20 cellular contexts compared by ENCODE assay signal in the genomic region with DNA sequence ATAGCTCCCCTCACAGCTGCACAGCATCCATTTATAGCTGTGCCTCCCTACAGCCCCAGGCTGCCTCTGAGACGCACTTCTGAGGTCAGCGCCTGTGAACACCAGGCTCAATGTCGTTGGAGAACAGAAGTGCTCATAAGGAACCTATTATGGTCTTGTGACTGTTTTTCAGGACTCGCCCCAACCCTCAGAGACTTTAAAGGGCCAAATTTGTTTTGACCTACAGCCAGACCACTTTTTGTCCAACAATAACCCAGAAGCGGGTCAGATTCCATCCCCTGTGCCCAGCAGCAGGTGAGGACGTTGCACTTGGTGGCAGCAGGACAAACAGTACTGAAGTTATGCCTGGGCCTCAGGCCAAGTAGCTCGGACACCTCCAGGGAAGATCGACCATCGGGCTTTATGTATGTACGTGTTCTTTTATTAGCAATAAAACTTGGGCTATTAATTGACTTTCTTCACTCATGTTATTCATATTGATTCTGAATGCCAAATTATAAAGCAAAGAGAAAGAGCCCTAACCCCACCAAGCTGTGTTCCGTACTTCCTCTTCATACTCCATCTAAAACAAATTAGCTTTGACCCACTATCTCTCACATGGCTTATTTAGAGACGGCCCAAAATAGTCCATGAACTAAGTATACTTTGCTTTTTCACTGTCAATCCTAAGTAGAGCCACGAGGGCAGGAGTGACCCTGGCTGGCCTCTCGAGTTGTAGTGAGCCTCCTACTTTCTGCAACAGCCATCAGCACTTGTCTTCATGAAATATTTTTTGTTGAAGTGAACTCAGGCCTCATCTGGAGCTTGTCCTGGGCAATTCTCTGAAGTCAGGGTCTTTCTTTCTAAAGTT.
DNase-seq lines count a peak whose midpoint lies in the region; ATAC-seq, FAIRE-seq and TF ChIP-seq lines count a peak whose summit lies in the region.
"Had no signal": no experiment of that assay in that cellular context is flagged by ENCODE, and none has a peak within 500 bp of the region (broad histone marks: within the 10 kb centered on the region; RNA-seq: fewer than 3 reads in every experiment).

No MANE protein-coding gene starts in this region.

- H3K36me3 ChIP-seq in heart right ventricle (no peaks in the 10 kb centered on the region), body of pancreas (replicated peaks in 1 of 2; ENCODE audit: insufficient read depth in 1 of 2, low read depth in 2 of 2) (no peaks in the 10 kb centered on the region), Peyer's patch (no peaks in the 10 kb centered on the region), small intestine (ENCODE audit: control insufficient read depth in 2 of 2, insufficient read depth in 2 of 2, low read length in 2 of 2) (no peaks in the 10 kb centered on the region)

- WGBS in heart right ventricle, 2 donors, result 42 to 52% methylated on average over 14 of the region's 14 CpGs
- 63 to 64% methylated on average over 13 to 14 of the region's 14 CpGs for WGBS in body of pancreas, 2 donors
- 73% methylated on average over 14 of the region's 14 CpGs for WGBS in small intestine, 3 donors

- no peak for FAIRE-seq in small intestine (lab: Jason Lieb, UNC)
- FAIRE-seq: G401.6 had no signal

- no peak overlapping the region for H3K4me3 ChIP-seq in heart right ventricle
- H3K4me3 ChIP-seq in body of pancreas, result no peak overlapping the region
- no peak overlapping the region for H3K4me3 ChIP-seq in Peyer's patch
- no peak overlapping the region for H3K4me3 ChIP-seq in small intestine (ENCODE audit: low read depth in 1 of 2, low read length in 2 of 2)

- no peaks in the 10 kb centered on the region for H3K27me3 ChIP-seq in heart right ventricle
- H3K27me3 ChIP-seq in body of pancreas, result no peaks in the 10 kb centered on the region
- H3K27me3 ChIP-seq in Peyer's patch, result no peaks in the 10 kb centered on the region
- no peaks in the 10 kb centered on the region for H3K27me3 ChIP-seq in small intestine (ENCODE audit: control insufficient read depth in 2 of 2, insufficient read depth in 2 of 2, low read length in 2 of 2)

- intact Hi-C loops in Right ventricle myocardium inferior (cut with DNase I) (loop anchor here (2.0 kb wide), 1 partner anchor 37 kb away; no protein-coding TSS in a partner anchor), cardiac septum (cut with DNase I) (no loop called here), heart right ventricle (cut with DNase I) (loop anchor here in 2 of 10 donors (2.0 to 5.0 kb wide), 2 partner anchors 37 to 39 kb away; no protein-coding TSS in a partner anchor), body of pancreas (cut with DNase I) (no loop called here)

- DNase-seq in Right ventricle myocardium inferior (ENCODE audit: missing footprints) (no peak), cardiac septum (ENCODE audit: low spot score) (no peak), heart right ventricle (peak; percentile 39 to 42), myocyte (ENCODE audit: low read depth) (peak; percentile 20), body of pancreas (no peak), Peyer's patch (no peak), small intestine (no peak)
- no peak for DNase-seq in activated CD4-positive, alpha-beta T cell treated with anti-CD3 and anti-CD28 coated beads for 4 hours
- DNase-seq: 8988T, Caco-2, H7, MV-4-11, NCI-H1417, NCI-H187, NCI-H345, NCI-H526, SHP77 had no signal

- H3K9me3 ChIP-seq in heart right ventricle, result peaks cover 0 to 4% (median 0%) of the 10 kb centered on the region in 11 donors
- H3K9me3 ChIP-seq in body of pancreas, result no peaks in the 10 kb centered on the region
- no peaks in the 10 kb centered on the region for H3K9me3 ChIP-seq in Peyer's patch
- no peaks in the 10 kb centered on the region for H3K9me3 ChIP-seq in small intestine (ENCODE audit: control insufficient read depth, low read depth)
- H3K9me3 ChIP-seq: Caco-2 had no signal

- TF ChIP-seq CTCF in heart right ventricle (IDR thresholded peaks at IDR 0.05), result no peak
- TF ChIP-seq CTCF in body of pancreas (IDR thresholded peaks at IDR 0.05), result no peak
- TF ChIP-seq CTCF in Peyer's patch (IDR thresholded peaks at IDR 0.05), result no peak

- TF ChIP-seq POLR2A in body of pancreas (IDR thresholded peaks at IDR 0.05), result no peak
- no peak for TF ChIP-seq POLR2A in Peyer's patch (IDR thresholded peaks at IDR 0.05)

- ATAC-seq in Right ventricle myocardium inferior, result peak; percentile 87
- ATAC-seq in heart right ventricle, result peak; percentile 79 to 94 (median 92)
- ATAC-seq in body of pancreas, result no peak
- ATAC-seq: Panc1 had no signal

- H3K27ac ChIP-seq in heart right ventricle (peak overlapping the region; percentile 48 to 87 (median 77)), body of pancreas (no peak overlapping the region), Peyer's patch (no peak overlapping the region), small intestine (ENCODE audit: low read depth in 1 of 2, low read length in 1 of 2) (no peak overlapping the region)
- H3K27ac ChIP-seq: KMS-11 had no signal

- peaks cover 0 to 18% (median 6%) of the 10 kb centered on the region in 9 donors for H3K4me1 ChIP-seq in heart right ventricle
- H3K4me1 ChIP-seq in body of pancreas, result no peaks in the 10 kb centered on the region
- H3K4me1 ChIP-seq in Peyer's patch, result no peaks in the 10 kb centered on the region
- no peaks in the 10 kb centered on the region for H3K4me1 ChIP-seq in small intestine (ENCODE audit: control insufficient read depth in 2 of 2, insufficient read depth in 1 of 2, low read depth in 1 of 2, low read length in 1 of 2)
- H3K4me1 ChIP-seq: Caco-2 had no signal

Comparison
In these comparisons a context has a peak if more than half of its experiments do, and no peak if none do; other contexts are left out.
1. DNase-seq: peak in heart right ventricle (2 of 2) and myocyte (single experiment); none in Right ventricle myocardium inferior (single experiment), cardiac septum (single experiment), body of pancreas (0 of 4), activated CD4-positive, alpha-beta T cell treated with anti-CD3 and anti-CD28 coated beads for 4 hours (0 of 2), Peyer's patch (0 of 3) and small intestine (single experiment).
2. H3K27ac ChIP-seq: peak in heart right ventricle (10 of 10); none in body of pancreas (0 of 4), Peyer's patch (0 of 4) and small intestine (0 of 2).